In the genomic region with DNA sequence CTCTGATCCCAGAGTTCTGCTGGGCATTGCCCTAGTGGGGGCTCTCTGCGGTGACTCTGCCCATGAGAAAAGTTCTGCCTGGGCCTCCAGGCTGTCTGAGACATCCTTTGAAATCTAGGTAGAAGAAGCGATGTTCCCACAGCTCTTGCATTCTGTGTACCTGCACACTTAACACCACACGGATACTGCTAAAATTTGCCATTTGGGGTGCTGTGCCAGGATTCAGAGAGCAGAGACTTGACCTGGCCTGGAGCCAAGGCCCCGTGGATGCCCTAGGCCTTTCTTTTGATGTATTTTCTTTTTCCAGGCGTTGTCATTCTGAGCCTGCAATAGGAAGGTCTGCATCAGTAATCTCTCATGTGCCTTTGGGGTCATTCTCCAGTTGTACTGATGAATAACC, we compare ENCODE assay signal across 19 cellular contexts.
DNase-seq lines count a peak whose midpoint lies in the region; ATAC-seq and TF ChIP-seq lines count a peak whose summit lies in the region.
"Had no signal": no experiment of that assay in that cellular context is flagged by ENCODE, and none has a peak within 500 bp of the region (broad histone marks: within the 10 kb centered on the region; RNA-seq: fewer than 3 reads in every experiment).

No MANE protein-coding gene starts in this region.

- H3K79me2 ChIP-seq in HCT116 (ENCODE audit: insufficient read depth, low read length) = no peaks in the 10 kb centered on the region

- CTCF ChIA-PET in activated CD4-positive, alpha-beta T cell treated with anti-CD3 and anti-CD28 coated beads, Interleukin-2, amount 10 ng/mL, durations not matched to agents 7 days and 5 days (lab: Charles Lee) = interaction anchor here (0.6 to 1.6 kb wide), 2 partner anchors 16 to 108 kb away, joined by 3 read pairs; no protein-coding TSS in a partner anchor
- CTCF ChIA-PET in HCT116 (lab: Charles Lee) = no interaction called here

- RAD21 ChIA-PET in HCT116 (lab: Charles Lee; ENCODE audit: low non-redundant PET in 1 of 2, low total read pairs in 2 of 2, uncharacterized antibody in 2 of 2, unreplicated experiment in 2 of 2) = no interaction called here

- intact Hi-C loops in HCT116 (cut with micrococcal nuclease) = no loop called here

- H3K9me3 ChIP-seq in HCT116 (ENCODE audit: control insufficient read depth in 1 of 2, insufficient read depth in 1 of 2, low read depth in 1 of 2, low read length in 2 of 2) (no peaks in the 10 kb centered on the region), mesenchymal stem cell (ENCODE audit: control insufficient read depth, low read length) (no peaks in the 10 kb centered on the region)
- H3K9me3 ChIP-seq: uterus had no signal

- no peak overlapping the region for H2BK15ac ChIP-seq in mesenchymal stem cell (ENCODE audit: low read depth, poor library complexity, severe bottlenecking)

- POLR2A ChIA-PET in activated CD4-positive, alpha-beta T cell treated with anti-CD3 and anti-CD28 coated beads, Interleukin-2, amount 10 ng/mL, durations not matched to agents 7 days and 5 days (lab: Charles Lee) = no interaction called here
- POLR2A ChIA-PET in HCT116 (lab: Charles Lee) = no interaction called here

- peak; percentile 58 for ATAC-seq in HCT116
- ATAC-seq in HG03175 (IDR thresholded peaks at IDR 0.05; ENCODE audit: unreplicated experiment) = no peak

- peaks cover 5% of the 10 kb centered on the region for H3K36me3 Mint-ChIP-seq in activated CD4-positive, alpha-beta T cell treated with anti-CD3 and anti-CD28 coated beads, Interleukin-2, amount 10 ng/mL, durations not matched to agents 7 days and 5 days (ENCODE audit: low read depth)
- H3K36me3 Mint-ChIP-seq in chondrocyte (ENCODE audit: low read depth) = no peaks in the 10 kb centered on the region
- H3K36me3 Mint-ChIP-seq: brain had no signal

- no peak for TF ChIP-seq POLR2A in HCT116 (IDR thresholded peaks at IDR 0.05; ENCODE audit: borderline replicate concordance, extremely low read depth, insufficient read depth, insufficient read length)

- H3K9ac ChIP-seq in HCT116 (ENCODE audit: low read length) = no peak overlapping the region
- H3K9ac ChIP-seq in mesenchymal stem cell (ENCODE audit: low read length) = no peak overlapping the region

- H3K36me3 ChIP-seq in HCT116 (ENCODE audit: control insufficient read depth in 1 of 2, insufficient read depth in 2 of 2, low read length in 2 of 2) (no peaks in the 10 kb centered on the region), mesenchymal stem cell (ENCODE audit: control insufficient read depth in 1 of 2, insufficient read depth in 2 of 2, low read depth in 1 of 2, low read length in 2 of 2) (no peaks in the 10 kb centered on the region)
- H3K36me3 ChIP-seq: uterus had no signal

- H3K79me1 ChIP-seq in mesenchymal stem cell (replicated peaks; ENCODE audit: low read length, poor library complexity, severe bottlenecking) = no peaks in the 10 kb centered on the region

- H3K23ac ChIP-seq in mesenchymal stem cell (ENCODE audit: low read length in 2 of 2) = no peak overlapping the region

- no TSS peak for BruUV-seq in HCT116 (replicated peaks; lab: Mats Ljungman, UMichigan)

- peak in 1 of 3 experiments; percentile 15; a peak in 2 of 6 replicates for TF ChIP-seq CTCF in HCT116 (IDR thresholded peaks at IDR 0.05 in 2 of 3, conservative IDR thresholded peaks at IDR 0.05 in 1 of 3; ENCODE audit: borderline replicate concordance in 1 of 3, insufficient read depth in 1 of 3, low read depth in 2 of 3, low read length in 2 of 3)
- TF ChIP-seq CTCF in retinal pigment epithelial cell (conservative IDR thresholded peaks at IDR 0.05; ENCODE audit: low read depth, low read length) = peak; percentile 27
- no peak for TF ChIP-seq CTCF in chondrocyte (IDR thresholded peaks at IDR 0.05)

- no peak overlapping the region for H3K4ac ChIP-seq in mesenchymal stem cell (ENCODE audit: low read depth in 1 of 2, low read length in 2 of 2)

- H2BK12ac ChIP-seq in mesenchymal stem cell (ENCODE audit: low read length in 2 of 2) = no peak overlapping the region

- no peak overlapping the region for H2BK5ac ChIP-seq in mesenchymal stem cell (ENCODE audit: low read depth, low read length, poor library complexity, severe bottlenecking)

- H4K91ac ChIP-seq in mesenchymal stem cell (ENCODE audit: low read length) = no peak overlapping the region

- no peak overlapping the region for H3K4me3 ChIP-seq in HCT116 (replicated peaks in 1 of 2; ENCODE audit: low read depth in 1 of 2, low read length in 2 of 2)
- H3K4me3 ChIP-seq in retinal pigment epithelial cell (ENCODE audit: low read length) = no peak overlapping the region
- H3K4me3 ChIP-seq in mesenchymal stem cell (ENCODE audit: insufficient read depth in 1 of 2, low read depth in 1 of 2, low read length in 2 of 2) = no peak overlapping the region
- H3K4me3 ChIP-seq: uterus had no signal

- H3K4me2 ChIP-seq in HCT116 (ENCODE audit: low read length) = no peak overlapping the region
- H3K4me2 ChIP-seq in mesenchymal stem cell (ENCODE audit: low read length, poor library complexity, severe bottlenecking) = no peak overlapping the region

- H2AFZ ChIP-seq in HCT116 (ENCODE audit: low read depth, low read length, poor library complexity, severe bottlenecking) = no peak overlapping the region
- H2AFZ ChIP-seq in mesenchymal stem cell (ENCODE audit: low read depth, low read length) = no peak overlapping the region

- H3K18ac ChIP-seq in mesenchymal stem cell (ENCODE audit: low read depth in 1 of 2, low read length in 2 of 2) = no peak overlapping the region

- H3K27me3 ChIP-seq in HCT116 (ENCODE audit: insufficient read depth, low read length) (no peaks in the 10 kb centered on the region), mesenchymal stem cell (ENCODE audit: control insufficient read depth in 1 of 2, insufficient read depth in 1 of 2, low read length in 2 of 2) (peaks cover 0 to 7% of the 10 kb centered on the region in 2 experiments)
- H3K27me3 ChIP-seq: uterus had no signal

- H3K9me2 ChIP-seq in HCT116 (ENCODE audit: insufficient read depth) = no peaks in the 10 kb centered on the region

- no peak for TF ChIP-seq RAD21 in HCT116 (IDR thresholded peaks at IDR 0.05; ENCODE audit: low read depth)

- H3K4me1 ChIP-seq in HCT116 (ENCODE audit: control insufficient read depth in 1 of 2, insufficient read depth in 2 of 2, low read length in 2 of 2) = no peaks in the 10 kb centered on the region
- no peaks in the 10 kb centered on the region for H3K4me1 ChIP-seq in mesenchymal stem cell (ENCODE audit: control insufficient read depth, insufficient read depth, low read depth, low read length)
- H3K4me1 ChIP-seq: uterus had no signal

- no peak overlapping the region for H3K27ac Mint-ChIP-seq in activated CD4-positive, alpha-beta T cell treated with anti-CD3 and anti-CD28 coated beads, Interleukin-2, amount 10 ng/mL, durations not matched to agents 7 days and 5 days
- H3K27ac Mint-ChIP-seq in chondrocyte (ENCODE audit: unreplicated experiment) = no peak overlapping the region
- H3K27ac Mint-ChIP-seq: activated naive CD4-positive, alpha-beta T cell treated with anti-CD3 and anti-CD28 coated beads, Interleukin-2, amount 10 ng/mL, durations not matched to agents 7 days and 5 days; brain; IgD-negative memory B cell; nephron; stimulated activated naive CD8-positive, alpha-beta T cell treated with anti-CD3 and anti-CD28 coated beads, Interleukin-15, Interleukin-2, amounts not matched to agents 100 ng/mL and 50 ng/mL, for 24 hours had no signal

- H3K9me3 Mint-ChIP-seq in activated CD4-positive, alpha-beta T cell treated with anti-CD3 and anti-CD28 coated beads, Interleukin-2, amount 10 ng/mL, durations not matched to agents 7 days and 5 days = no peaks in the 10 kb centered on the region
- no peaks in the 10 kb centered on the region for H3K9me3 Mint-ChIP-seq in chondrocyte (ENCODE audit: low read depth)
- H3K9me3 Mint-ChIP-seq: brain; IgD-negative memory B cell; memory B cell; nephron; stimulated activated naive CD8-positive, alpha-beta T cell treated with anti-CD3 and anti-CD28 coated beads, Interleukin-15, Interleukin-2, amounts not matched to agents 100 ng/mL and 50 ng/mL, for 24 hours had no signal

- DNase-seq in activated CD4-positive, alpha-beta T cell treated with anti-CD3 and anti-CD28 coated beads for 48 hours = peak; percentile 29
- DNase-seq in activated CD4-positive, alpha-beta T cell treated with anti-CD3 and anti-CD28 coated beads, Interleukin-2, amount 10 ng/mL, durations not matched to agents 7 days and 5 days = no peak
- DNase-seq in HCT116 (ENCODE audit: low read depth, low spot score) (no peak), SW480 (ENCODE audit: low spot score) (peak; percentile 53), retinal pigment epithelial cell (ENCODE audit: low read depth) (no peak), chondrocyte (ENCODE audit: low spot score) (no peak), mesenchymal stem cell (no peak)
- DNase-seq: activated naive CD4-positive, alpha-beta T cell treated with anti-CD3 and anti-CD28 coated beads, Interleukin-2, amount 10 ng/mL, durations not matched to agents 7 days and 5 days; dermis blood vessel endothelial cell; islet precursor cell; NCI-H1092; NCI-H2171 treated with DMSO at 0.1 percent for 48 hours; uterus had no signal

- WGBS in mesenchymal stem cell = 84% methylated on average over 5 of the region's 5 CpGs

- peaks cover 7% of the 10 kb centered on the region for H3K4me1 Mint-ChIP-seq in activated CD4-positive, alpha-beta T cell treated with anti-CD3 and anti-CD28 coated beads, Interleukin-2, amount 10 ng/mL, durations not matched to agents 7 days and 5 days
- no peaks in the 10 kb centered on the region for H3K4me1 Mint-ChIP-seq in chondrocyte (ENCODE audit: low read depth)

- peaks cover 13% of the 10 kb centered on the region for H3K27me3 Mint-ChIP-seq in activated CD4-positive, alpha-beta T cell treated with anti-CD3 and anti-CD28 coated beads, Interleukin-2, amount 10 ng/mL, durations not matched to agents 7 days and 5 days
- H3K27me3 Mint-ChIP-seq in chondrocyte (ENCODE audit: low read depth) = peaks cover 7% of the 10 kb centered on the region
- H3K27me3 Mint-ChIP-seq: IgD-negative memory B cell; memory B cell; stimulated activated naive CD8-positive, alpha-beta T cell treated with anti-CD3 and anti-CD28 coated beads, Interleukin-15, Interleukin-2, amounts not matched to agents 100 ng/mL and 50 ng/mL, for 24 hours had no signal

- no peak overlapping the region for H2BK120ac ChIP-seq in mesenchymal stem cell (ENCODE audit: low read depth, low read length)

- H3K27ac ChIP-seq in HCT116 (ENCODE audit: low read depth, low read length) (no peak overlapping the region), mesenchymal stem cell (ENCODE audit: low read length, poor library complexity, severe bottlenecking) (no peak overlapping the region)
- H3K27ac ChIP-seq: uterus had no signal

- H4K8ac ChIP-seq in mesenchymal stem cell (ENCODE audit: low read length) = no peak overlapping the region

- H3K4me3 Mint-ChIP-seq in activated CD4-positive, alpha-beta T cell treated with anti-CD3 and anti-CD28 coated beads, Interleukin-2, amount 10 ng/mL, durations not matched to agents 7 days and 5 days = no peak overlapping the region
- H3K4me3 Mint-ChIP-seq in chondrocyte (ENCODE audit: unreplicated experiment) = no peak overlapping the region
- H3K4me3 Mint-ChIP-seq: activated naive CD4-positive, alpha-beta T cell treated with anti-CD3 and anti-CD28 coated beads, Interleukin-2, amount 10 ng/mL, durations not matched to agents 7 days and 5 days; brain; IgD-negative memory B cell; memory B cell; nephron; stimulated activated naive CD8-positive, alpha-beta T cell treated with anti-CD3 and anti-CD28 coated beads, Interleukin-15, Interleukin-2, amounts not matched to agents 100 ng/mL and 50 ng/mL, for 24 hours had no signal

- no peak overlapping the region for H3K14ac ChIP-seq in mesenchymal stem cell (ENCODE audit: low read length in 2 of 2)

- H2AK5ac ChIP-seq in mesenchymal stem cell (ENCODE audit: low read length, severe bottlenecking) = no peak overlapping the region

- no peaks in the 10 kb centered on the region for H4K20me1 ChIP-seq in HCT116 (ENCODE audit: insufficient read depth)

Comparison
In these comparisons a context has a peak if more than half of its experiments do, and no peak if none do; other contexts are left out.
1. DNase-seq: peak in activated CD4-positive, alpha-beta T cell treated with anti-CD3 and anti-CD28 coated beads for 48 hours (single experiment) and SW480 (single experiment); none in activated CD4-positive, alpha-beta T cell treated with anti-CD3 and anti-CD28 coated beads, Interleukin-2, amount 10 ng/mL, durations not matched to agents 7 days and 5 days (single experiment), HCT116 (single experiment), retinal pigment epithelial cell (single experiment), chondrocyte (single experiment) and mesenchymal stem cell (single experiment).